ENCODE assay signal across 18 cellular contexts in the genomic region with DNA sequence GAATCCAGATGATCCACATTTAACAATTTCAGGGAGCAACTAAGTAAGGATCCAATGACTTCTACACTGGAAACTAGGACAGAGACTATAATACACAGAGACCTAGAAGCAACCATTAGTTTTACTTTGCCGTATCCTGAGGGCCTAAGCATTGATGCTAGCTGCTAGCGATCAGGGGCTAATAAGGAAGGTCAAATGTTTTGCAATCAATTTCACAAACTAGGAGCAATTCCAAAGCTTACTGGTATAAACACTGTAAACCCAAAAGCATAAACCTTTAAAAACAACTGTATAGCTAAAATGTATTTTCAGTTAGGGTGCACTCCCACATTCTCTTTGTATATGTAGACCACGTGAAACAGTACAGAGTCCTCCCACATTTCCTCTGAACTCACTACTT. TPM values are rescaled to one million over a fixed set of nuclear protein-coding genes. Genes with fewer than 3 reads are reported as not detected.
DNase-seq lines count a peak whose midpoint lies in the region; ATAC-seq and TF ChIP-seq lines count a peak whose summit lies in the region.
"Had no signal": no experiment of that assay in that cellular context is flagged by ENCODE, and none has a peak within 500 bp of the region (broad histone marks: within the 10 kb centered on the region; RNA-seq: fewer than 3 reads in every experiment).

No MANE protein-coding gene starts in this region.

- H3K9me3 ChIP-seq in GM23248 (ENCODE audit: low read depth) (no peaks in the 10 kb centered on the region), esophagus muscularis mucosa (no peaks in the 10 kb centered on the region), gastroesophageal sphincter (no peaks in the 10 kb centered on the region)
- H3K9me3 ChIP-seq in naive thymus-derived CD4-positive, alpha-beta T cell (ENCODE audit: control insufficient read depth in 2 of 3, low read length in 3 of 3) = no peaks in the 10 kb centered on the region
- H3K9me3 ChIP-seq: BLaER1 had no signal

- H3K36me3 Mint-ChIP-seq in naive thymus-derived CD4-positive, alpha-beta T cell = no peaks in the 10 kb centered on the region
- no peaks in the 10 kb centered on the region for H3K36me3 Mint-ChIP-seq in stimulated activated naive B cell treated with anti-CD40 and anti-IgM and Interleukin-4, amounts not matched to agents 10 μg/mL and 1 μg/mL and 100 μg/mL, for 72 hours

- TF ChIP-seq CTCF in esophagus muscularis mucosa (IDR thresholded peaks at IDR 0.05) (no peak), gastroesophageal sphincter (IDR thresholded peaks at IDR 0.05) (no peak)

- H3K9ac ChIP-seq in GM23248 = no peak overlapping the region
- H3K9ac ChIP-seq: BLaER1 had no signal

- H2AFZ ChIP-seq in GM23248 = no peak overlapping the region

- H3K27ac Mint-ChIP-seq in naive thymus-derived CD4-positive, alpha-beta T cell = no peak overlapping the region
- H3K27ac Mint-ChIP-seq in stimulated activated naive B cell treated with anti-CD40 and anti-IgM and Interleukin-4, amounts not matched to agents 10 μg/mL and 1 μg/mL and 100 μg/mL, for 72 hours = no peak overlapping the region
- H3K27ac Mint-ChIP-seq: H9 had no signal

- H3K9me2 ChIP-seq in GM23248 (ENCODE audit: insufficient read depth) = no peaks in the 10 kb centered on the region

- H3K4me1 ChIP-seq in GM23248 (ENCODE audit: insufficient read depth) (peaks cover 63% of the 10 kb centered on the region), esophagus muscularis mucosa (peaks cover 4 to 88% (median 80%) of the 10 kb centered on the region in 4 donors), gastroesophageal sphincter (peaks cover 10 to 98% (median 18%) of the 10 kb centered on the region in 3 donors)
- no peaks in the 10 kb centered on the region for H3K4me1 ChIP-seq in naive thymus-derived CD4-positive, alpha-beta T cell (ENCODE audit: control insufficient read depth in 2 of 2, insufficient read depth in 2 of 2, low read length in 2 of 2)
- H3K4me1 ChIP-seq: BLaER1 had no signal

- intact Hi-C loops in esophagus muscularis mucosa (cut with DNase I) (no loop called here), sciatic nerve (cut with DNase I) (no loop called here)
- intact Hi-C loops in naive thymus-derived CD4-positive, alpha-beta T cell (cut with micrococcal nuclease) = no loop called here

- CTCF ChIA-PET in naive thymus-derived CD4-positive, alpha-beta T cell (lab: Charles Lee) = no interaction called here

- no peak overlapping the region for H3K4me2 ChIP-seq in GM23248 (ENCODE audit: unreplicated experiment)
- H3K4me2 ChIP-seq: BLaER1 had no signal

- H4K20me1 ChIP-seq in GM23248 (ENCODE audit: insufficient read depth) = peaks cover 17% of the 10 kb centered on the region
- H4K20me1 ChIP-seq: BLaER1 had no signal

- POLR2A ChIA-PET in naive thymus-derived CD4-positive, alpha-beta T cell (lab: Charles Lee) = no interaction called here

- no peaks in the 10 kb centered on the region for H3K4me1 Mint-ChIP-seq in naive thymus-derived CD4-positive, alpha-beta T cell
- H3K4me1 Mint-ChIP-seq in stimulated activated naive B cell treated with anti-CD40 and anti-IgM and Interleukin-4, amounts not matched to agents 10 μg/mL and 1 μg/mL and 100 μg/mL, for 72 hours = no peaks in the 10 kb centered on the region

- TF ChIP-seq POLR2A in esophagus muscularis mucosa (IDR thresholded peaks at IDR 0.05; ENCODE audit: low read depth) = no peak
- TF ChIP-seq POLR2A in gastroesophageal sphincter (IDR thresholded peaks at IDR 0.05) = no peak

- H3K4me3 ChIP-seq in GM23248 (no peak overlapping the region), esophagus muscularis mucosa (no peak overlapping the region), gastroesophageal sphincter (no peak overlapping the region)
- H3K4me3 ChIP-seq in naive thymus-derived CD4-positive, alpha-beta T cell (ENCODE audit: low read length) = no peak overlapping the region
- H3K4me3 ChIP-seq: BLaER1, GM12878, K562 had no signal

- no peak overlapping the region for H3K4me3 Mint-ChIP-seq in naive thymus-derived CD4-positive, alpha-beta T cell
- H3K4me3 Mint-ChIP-seq in stimulated activated naive B cell treated with anti-CD40 and anti-IgM and Interleukin-4, amounts not matched to agents 10 μg/mL and 1 μg/mL and 100 μg/mL, for 72 hours = no peak overlapping the region
- H3K4me3 Mint-ChIP-seq: H9 had no signal

- no peaks in the 10 kb centered on the region for H3K9me3 Mint-ChIP-seq in naive thymus-derived CD4-positive, alpha-beta T cell
- H3K9me3 Mint-ChIP-seq in stimulated activated naive B cell treated with anti-CD40 and anti-IgM and Interleukin-4, amounts not matched to agents 10 μg/mL and 1 μg/mL and 100 μg/mL, for 72 hours = no peaks in the 10 kb centered on the region

- TF ChIP-seq EP300 in esophagus muscularis mucosa (IDR thresholded peaks at IDR 0.05) (no peak), gastroesophageal sphincter (IDR thresholded peaks at IDR 0.05) (no peak)

- ATAC-seq in gastroesophageal sphincter = no peak
- peak; percentile 38 for ATAC-seq in sciatic nerve
- no peak for ATAC-seq in HG03025 (IDR thresholded peaks at IDR 0.05; ENCODE audit: low FRiP score, unreplicated experiment)
- ATAC-seq in naive thymus-derived CD4-positive, alpha-beta T cell = no peak
- no peak for ATAC-seq in stimulated activated naive B cell treated with anti-CD40 and anti-IgM and Interleukin-4, amounts not matched to agents 10 μg/mL and 1 μg/mL and 100 μg/mL, for 72 hours (replicated peaks)
- ATAC-seq: GM12878, K562 had no signal

- H3K27me3 ChIP-seq in GM23248 (replicated peaks; ENCODE audit: insufficient read depth) (no peaks in the 10 kb centered on the region), esophagus muscularis mucosa (no peaks in the 10 kb centered on the region), gastroesophageal sphincter (no peaks in the 10 kb centered on the region)
- H3K27me3 ChIP-seq in naive thymus-derived CD4-positive, alpha-beta T cell (ENCODE audit: control insufficient read depth in 2 of 2, insufficient read depth in 2 of 2, low read length in 2 of 2) = no peaks in the 10 kb centered on the region
- H3K27me3 ChIP-seq: BLaER1 had no signal

- H3K27ac ChIP-seq in GM23248 (peak overlapping the region; percentile 31), esophagus muscularis mucosa (replicated peaks in 1 of 4) (peak overlapping the region; percentile 45 to 78 (median 70)), gastroesophageal sphincter (peak overlapping the region in 3 of 4 donors; percentile 48 to 77 (median 77))
- H3K27ac ChIP-seq in naive thymus-derived CD4-positive, alpha-beta T cell (ENCODE audit: low read depth, low read length) = no peak overlapping the region
- H3K27ac ChIP-seq: 22Rv1, BLaER1, HL-60 had no signal

- H3F3A ChIP-seq in GM23248 (ENCODE audit: insufficient read depth) = peaks cover 90% of the 10 kb centered on the region

- in situ Hi-C loops in GM23248 (cut with MboI) = no loop called here

- WGBS in GM23248 (ENCODE audit: low coverage in 1 of 2, low lambda C conversion rate in 2 of 2, missing lambda C conversion rate in 2 of 2), 2 experiments = 51 to 60% methylated on average over 3 of the region's 3 CpGs
- 82% methylated on average over 3 of the region's 3 CpGs for WGBS in esophagus muscularis mucosa
- 77 to 80% methylated on average over 3 of the region's 3 CpGs for WGBS in gastroesophageal sphincter (ENCODE audit: low coverage in 1 of 2), 2 donors

- H3K36me3 ChIP-seq in GM23248 (ENCODE audit: low read depth) (peaks cover 57% of the 10 kb centered on the region), esophagus muscularis mucosa (peaks cover 0 to 18% (median 11%) of the 10 kb centered on the region in 4 donors), gastroesophageal sphincter (peaks cover 3 to 24% of the 10 kb centered on the region in 2 donors)
- H3K36me3 ChIP-seq in naive thymus-derived CD4-positive, alpha-beta T cell (ENCODE audit: control insufficient read depth in 2 of 3, insufficient read depth in 3 of 3, low read length in 3 of 3) = no peaks in the 10 kb centered on the region
- H3K36me3 ChIP-seq: BLaER1 had no signal

- peaks cover 0 to 7% (median 4%) of the 10 kb centered on the region in 5 donors for H3K27me3 Mint-ChIP-seq in naive thymus-derived CD4-positive, alpha-beta T cell
- H3K27me3 Mint-ChIP-seq in stimulated activated naive B cell treated with anti-CD40 and anti-IgM and Interleukin-4, amounts not matched to agents 10 μg/mL and 1 μg/mL and 100 μg/mL, for 72 hours = no peaks in the 10 kb centered on the region

- H3K79me2 ChIP-seq in GM23248 (ENCODE audit: insufficient read depth) = peaks cover 100% of the 10 kb centered on the region

- no peak for DNase-seq in GM23248
- DNase-seq in esophagus muscularis mucosa (ENCODE audit: extremely low spot score) = no peak
- no peak for DNase-seq in sciatic nerve (ENCODE audit: low spot score)
- no peak for DNase-seq in naive thymus-derived CD4-positive, alpha-beta T cell
- no peak for DNase-seq in NCI-H748 treated with DMSO at 0.1 percent for 48 hours (lab: John Stamatoyannopoulos, UW)
- no peak for DNase-seq in stimulated activated naive B cell treated with anti-CD40 and anti-IgM and Interleukin-4, amounts not matched to agents 10 μg/mL and 1 μg/mL and 100 μg/mL, for 72 hours
- DNase-seq: AML-193, Calu3, DMS 273 treated with DMSO at 0.1 percent for 48 hours, GOT3, H9 had no signal

RNA-seq across cellular contexts. Expression of gene FBN1, which starts 31.5 kb away (rescaled TPM):
- total RNA-seq in GM23248 (2014; rRNA removed; shearing (Covaris generic)) = 1,478 and 1,559 TPM in 2 replicates
- 346 and 374 TPM in 2 replicates for polyA plus RNA-seq in GM23248 (2016; fragmentation: Nextera tagmentation; extraction: Ambion mirVana)
- 100 to 1,000 TPM; 159 to 253 (median 226) TPM for total RNA-seq in esophagus muscularis mucosa
- 100 to 1,000 TPM; 153 to 266 (median 203) TPM for total RNA-seq in gastroesophageal sphincter
- 135 TPM for total RNA-seq in sciatic nerve
- 1 to 10 TPM in 1 of 5 experiments, under 1 TPM in 4; 0.27 to 1.3 (median 0.70) TPM for total RNA-seq in naive thymus-derived CD4-positive, alpha-beta T cell
- polyA plus RNA-seq in naive thymus-derived CD4-positive, alpha-beta T cell = under 1 TPM in 1 of 2 donors, not detected in 1; 0.03 TPM

Comparison
In these comparisons a context has a peak if more than half of its experiments do, and no peak if none do; other contexts are left out.
1. RNA of gene FBN1, which starts 31.5 kb away (total RNA-seq): 1,478 to 1,559 TPM in GM23248, 153 to 266 TPM in gastroesophageal sphincter, 159 to 253 TPM in esophagus muscularis mucosa and 135 TPM in sciatic nerve (single experiment); 0.27 to 1.3 TPM in naive thymus-derived CD4-positive, alpha-beta T cell; every median in the first group is over 10 times any median in the second.